37 cellular contexts compared by ENCODE assay signal in the genomic region with DNA sequence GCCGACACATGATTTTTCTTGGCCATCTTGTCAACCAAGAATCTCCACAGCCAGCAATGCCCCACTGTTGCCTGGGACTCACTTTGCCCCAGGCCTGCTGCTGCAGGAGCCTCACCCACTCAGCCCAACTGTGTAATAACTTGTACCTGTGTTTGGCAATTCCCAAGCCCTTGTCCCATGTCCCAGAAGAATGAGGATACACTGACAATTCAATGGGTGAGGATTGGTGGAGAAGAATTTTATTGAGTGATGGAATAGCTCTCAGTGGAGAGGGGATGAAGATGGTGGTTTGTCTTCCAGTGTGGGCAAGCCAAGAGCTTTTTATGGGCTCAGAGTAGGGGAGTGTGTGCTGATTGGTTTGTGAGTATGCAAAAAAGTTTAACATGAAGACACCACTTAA.
"Had no signal": no experiment of that assay in that cellular context is flagged by ENCODE, and none has a peak within 500 bp of the region (broad histone marks: within the 10 kb centered on the region; RNA-seq: fewer than 3 reads in every experiment).

No MANE protein-coding gene starts in this region.

- H3K27me3 ChIP-seq: adrenal gland, body of pancreas, brain microvascular endothelial cell, breast epithelium had no signal

- H3K27ac Mint-ChIP-seq: activated B cell treated with CpG ODN at 0.5 μM for 24 hours; activated CD4-positive, alpha-beta memory T cell treated with anti-CD3 and anti-CD28 coated beads for 36 hours; activated CD4-positive, alpha-beta T cell treated with anti-CD3 and anti-CD28 coated beads, Interleukin-2, amount 10 ng/mL, durations not matched to agents 24 days and 14 days; activated CD8-positive, alpha-beta T cell treated with anti-CD3 and anti-CD28 coated beads for 36 hours; activated naive CD4-positive, alpha-beta T cell treated with anti-CD3 and anti-CD28 coated beads for 36 hours; activated naive CD4-positive, alpha-beta T cell treated with anti-CD3 and anti-CD28 coated beads, Interleukin-2, amount 50 U/mL, for 72 hours; activated naive CD8-positive, alpha-beta T cell treated with anti-CD3 and anti-CD28 coated beads for 36 hours; activated T-cell treated with anti-CD3 and anti-CD28 coated beads, Interleukin-2, amount 50 U/mL, for 72 hours; activated T-helper 1 cell treated with anti-CD3 and anti-CD28 coated beads, Interleukin-12 subunit alpha, Interleukin-12 subunit beta, Interleukin-2, Interleukin-4 antibody, amounts not matched to agents 30 ng/mL and 10 ng/mL and 1 ng/mL, durations not matched to agents 14 hours and 24 hours and 36 hours; activated T-helper 17 cell treated with anti-CD3 and anti-CD28 coated beads, Interleukin-2, amount 50 U/mL, for 72 hours; T-helper 1 cell treated with Interleukin-12 subunit alpha and Interleukin-12 subunit beta and Interleukin-4 antibody, amounts not matched to agents 30 μg/mL and 1 μg/mL, for 36 hours; T-helper 2 cell treated with Interferon-gamma antibody and Interleukin-4, amounts not matched to agents 5 μg/mL and 100 μg/mL, for 36 hours had no signal

- ATAC-seq: activated CD8-positive, alpha-beta T cell treated with anti-CD3 and anti-CD28 coated beads for 36 hours; activated naive CD4-positive, alpha-beta T cell treated with anti-CD3 and anti-CD28 coated beads, Interleukin-2, amount 50 U/mL, for 72 hours; activated T-cell treated with anti-CD3 and anti-CD28 coated beads, Interleukin-2, amount 50 U/mL, for 4 hours; activated T-cell treated with anti-CD3 and anti-CD28 coated beads, Interleukin-2, amount 50 U/mL, for 72 hours; activated T-helper 17 cell treated with anti-CD3 and anti-CD28 coated beads, Interleukin-2, amount 50 U/mL, for 72 hours; body of pancreas had no signal

- H3K9me3 Mint-ChIP-seq: activated T-cell treated with anti-CD3 and anti-CD28 coated beads, Interleukin-2, amount 50 U/mL, for 4 hours had no signal

- H3K36me3 Mint-ChIP-seq: activated CD4-positive, alpha-beta memory T cell treated with anti-CD3 and anti-CD28 coated beads for 36 hours; activated naive CD8-positive, alpha-beta T cell treated with anti-CD3 and anti-CD28 coated beads for 36 hours had no signal

- DNase-seq: activated B cell treated with CpG ODN at 0.5 μM for 24 hours; activated CD4-positive, alpha-beta memory T cell treated with anti-CD3 and anti-CD28 coated beads for 36 hours; activated CD4-positive, alpha-beta T cell treated with anti-CD3 and anti-CD28 coated beads for 4 hours; activated CD4-positive, alpha-beta T cell treated with anti-CD3 and anti-CD28 coated beads, Interleukin-2, amount 10 ng/mL, durations not matched to agents 24 days and 14 days; activated CD4-positive, alpha-beta T cell treated with anti-CD3 and anti-CD28 coated beads, Interleukin-2, amount 50 U/mL, for 1 hour; activated CD4-positive, alpha-beta T cell treated with anti-CD3 and anti-CD28 coated beads, Interleukin-2, amount 50 U/mL, for 4 hours; activated CD4-positive, CD25-positive, alpha-beta regulatory T cell treated with anti-CD3 and anti-CD28 coated beads, Interleukin-2, amount 50 U/mL, for 72 hours; activated CD8-positive, alpha-beta memory T cell treated with anti-CD3 and anti-CD28 coated beads, Interleukin-2, amount 50 U/mL, for 4 hours; activated CD8-positive, alpha-beta T cell treated with anti-CD3 and anti-CD28 coated beads for 36 hours; activated effector memory CD4-positive, alpha-beta T cell treated with anti-CD3 and anti-CD28 coated beads, Interleukin-2, amount 50 U/mL, for 16 hours; activated gamma-delta T cell treated with Interleukin-2 at 50 U/mL for 16 hours; activated naive CD4-positive, alpha-beta T cell; activated naive CD4-positive, alpha-beta T cell treated with anti-CD3 and anti-CD28 coated beads for 36 hours; activated naive CD4-positive, alpha-beta T cell treated with anti-CD3 and anti-CD28 coated beads, Interleukin-2, amount 50 U/mL, for 16 hours; activated naive CD8-positive, alpha-beta T cell treated with anti-CD3 and anti-CD28 coated beads for 36 hours; activated T-cell treated with anti-CD3 and anti-CD28 coated beads for 4 hours; activated T-cell treated with anti-CD3 and anti-CD28 coated beads, Interleukin-2, amount 50 U/mL, for 1 hour; activated T-cell treated with anti-CD3 and anti-CD28 coated beads, Interleukin-2, amount 50 U/mL, for 4 hours; activated T-cell treated with anti-CD3 and anti-CD28 coated beads, Interleukin-2, amount 50 U/mL, for 72 hours; adrenal gland; amniotic stem cell; aorta; body of pancreas; brain microvascular endothelial cell; central memory CD4-positive, alpha-beta T cell; T-helper 1 cell; T-helper 2 cell; T-helper 9 cell had no signal

- H3K4me1 Mint-ChIP-seq: activated B cell treated with CpG ODN at 0.5 μM for 24 hours; activated CD4-positive, alpha-beta T cell treated with anti-CD3 and anti-CD28 coated beads, Interleukin-2, amount 10 ng/mL, durations not matched to agents 24 days and 14 days; activated naive CD8-positive, alpha-beta T cell treated with anti-CD3 and anti-CD28 coated beads for 36 hours; activated T-helper 17 cell treated with anti-CD3 and anti-CD28 coated beads, Interleukin-2, amount 50 U/mL, for 72 hours had no signal

- H3K36me3 ChIP-seq: adrenal gland, brain microvascular endothelial cell, breast epithelium had no signal

- H3K27ac ChIP-seq: adrenal gland, body of pancreas, brain microvascular endothelial cell, breast epithelium, VCaP had no signal

- FAIRE-seq: astrocyte, TTC549 had no signal

- H3K27me3 Mint-ChIP-seq: activated B cell treated with CpG ODN at 0.5 μM for 24 hours; activated CD4-positive, alpha-beta memory T cell treated with anti-CD3 and anti-CD28 coated beads for 36 hours; activated CD4-positive, alpha-beta T cell treated with anti-CD3 and anti-CD28 coated beads, Interleukin-2, amount 10 ng/mL, durations not matched to agents 24 days and 14 days; activated CD8-positive, alpha-beta T cell treated with anti-CD3 and anti-CD28 coated beads for 36 hours; activated naive CD8-positive, alpha-beta T cell treated with anti-CD3 and anti-CD28 coated beads for 36 hours; activated T-helper 17 cell treated with anti-CD3 and anti-CD28 coated beads, Interleukin-2, amount 50 U/mL, for 72 hours had no signal

- H3K4me1 ChIP-seq: adrenal gland, body of pancreas, breast epithelium had no signal

- H3K4me3 Mint-ChIP-seq: activated B cell treated with CpG ODN at 0.5 μM for 24 hours; activated CD4-positive, alpha-beta memory T cell treated with anti-CD3 and anti-CD28 coated beads for 36 hours; activated CD4-positive, alpha-beta T cell treated with anti-CD3 and anti-CD28 coated beads, Interleukin-2, amount 10 ng/mL, durations not matched to agents 24 days and 14 days; activated CD8-positive, alpha-beta T cell treated with anti-CD3 and anti-CD28 coated beads for 36 hours; activated naive CD4-positive, alpha-beta T cell treated with anti-CD3 and anti-CD28 coated beads for 36 hours; activated naive CD8-positive, alpha-beta T cell treated with anti-CD3 and anti-CD28 coated beads for 36 hours; activated T-cell treated with anti-CD3 and anti-CD28 coated beads, Interleukin-2, amount 50 U/mL, for 4 hours; activated T-cell treated with anti-CD3 and anti-CD28 coated beads, Interleukin-2, amount 50 U/mL, for 72 hours; activated T-helper 1 cell treated with anti-CD3 and anti-CD28 coated beads, Interleukin-12 subunit alpha, Interleukin-12 subunit beta, Interleukin-2, Interleukin-4 antibody, amounts not matched to agents 30 ng/mL and 10 ng/mL and 1 ng/mL, durations not matched to agents 14 hours and 24 hours and 36 hours; activated T-helper 17 cell treated with anti-CD3 and anti-CD28 coated beads, Interleukin-2, amount 50 U/mL, for 72 hours; T-helper 1 cell treated with Interleukin-12 subunit alpha and Interleukin-12 subunit beta and Interleukin-4 antibody, amounts not matched to agents 30 μg/mL and 1 μg/mL, for 36 hours; T-helper 2 cell treated with Interferon-gamma antibody and Interleukin-4, amounts not matched to agents 5 μg/mL and 100 μg/mL, for 36 hours had no signal

- H3K9me3 ChIP-seq: adrenal gland had no signal

- H3K4me3 ChIP-seq: adrenal gland, body of pancreas, breast epithelium had no signal
